ENCODE assay signal across 15 cellular contexts in genomic region chr7:4851459-4852422, GRCh38. TPM values are rescaled to one million over a fixed set of nuclear protein-coding genes. Genes with fewer than 3 reads are reported as not detected.
DNase-seq lines count a peak whose midpoint lies in the region; ATAC-seq and TF ChIP-seq lines count a peak whose summit lies in the region.
"Had no signal": no experiment of that assay in that cellular context is flagged by ENCODE, and none has a peak within 500 bp of the region (broad histone marks: within the 10 kb centered on the region; RNA-seq: fewer than 3 reads in every experiment).

No MANE protein-coding gene starts in this region.

- H3K4me1 Mint-ChIP-seq in activated naive CD4-positive, alpha-beta T cell treated with anti-CD3 and anti-CD28 coated beads, Interleukin-2, amount 10 ng/mL, durations not matched to agents 7 days and 5 days = peaks cover 5% of the 10 kb centered on the region

- TF ChIP-seq CTCF in AG10803 (conservative IDR thresholded peaks at IDR 0.05; ENCODE audit: low read length) (no peak), HCT116 (IDR thresholded peaks at IDR 0.05 in 2 of 3, conservative IDR thresholded peaks at IDR 0.05 in 1 of 3; ENCODE audit: borderline replicate concordance in 1 of 3, insufficient read depth in 1 of 3, low read depth in 2 of 3, low read length in 2 of 3) (no peak), fibroblast of villous mesenchyme (IDR thresholded peaks at IDR 0.05; ENCODE audit: insufficient read depth, low read depth, low read length) (no peak)

- H2AFZ ChIP-seq in HCT116 (ENCODE audit: low read depth, low read length, poor library complexity, severe bottlenecking) = no peak overlapping the region

- TF ChIP-seq POLR2A in HCT116 (IDR thresholded peaks at IDR 0.05; ENCODE audit: borderline replicate concordance, extremely low read depth, insufficient read depth, insufficient read length) = no peak

- H3K36me3 Mint-ChIP-seq in activated naive CD4-positive, alpha-beta T cell treated with anti-CD3 and anti-CD28 coated beads, Interleukin-2, amount 10 ng/mL, durations not matched to agents 7 days and 5 days = no peaks in the 10 kb centered on the region

- no peak overlapping the region for H3K4me3 Mint-ChIP-seq in activated naive CD4-positive, alpha-beta T cell treated with anti-CD3 and anti-CD28 coated beads, Interleukin-2, amount 10 ng/mL, durations not matched to agents 7 days and 5 days
- H3K4me3 Mint-ChIP-seq: T-helper 1 cell treated with Interleukin-12 subunit alpha and Interleukin-12 subunit beta and Interleukin-4 antibody, amounts not matched to agents 30 μg/mL and 1 μg/mL, for 36 hours had no signal

- DNase-seq in AG10803 (ENCODE audit: low read depth) (peak; percentile 9), HCT116 (ENCODE audit: low read depth, low spot score) (peak; percentile 16), SKM-1 (lab: John Stamatoyannopoulos, UW; ENCODE audit: unreplicated experiment) (peak; percentile 42), fibroblast of villous mesenchyme (ENCODE audit: low read depth) (peak; percentile 21), HAP-1 (ENCODE audit: low spot score in 2 of 2) (no peak)
- DNase-seq in activated naive CD4-positive, alpha-beta T cell treated with anti-CD3 and anti-CD28 coated beads, Interleukin-2, amount 10 ng/mL, durations not matched to agents 7 days and 5 days = no peak
- DNase-seq: activated CD8-positive, alpha-beta memory T cell treated with anti-CD3 and anti-CD28 coated beads for 24 hours; amygdala; C1 segment of cervical spinal cord; NCI-H1930; stimulated activated CD8-positive, alpha-beta memory T cell treated with anti-CD3 and anti-CD28 coated beads, Interleukin-4, amount 100 ng/mL, for 48 hours had no signal

- H3K27ac ChIP-seq in HCT116 (ENCODE audit: low read depth, low read length) = peak overlapping the region; percentile 4; the same call in 1 of the 2 replicates

- in situ Hi-C loops in HAP-1 (cut with MboI; ENCODE audit: low sequenced_read_pairs) = no loop called here

- 0 out of 2 replicates have a peak overlapping the region, but pooled peaks have one; percentile 3 for H3K9ac ChIP-seq in HCT116 (ENCODE audit: low read length)

- intact Hi-C loops in HCT116 (cut with micrococcal nuclease) = no loop called here

- H3K27ac Mint-ChIP-seq in activated naive CD4-positive, alpha-beta T cell treated with anti-CD3 and anti-CD28 coated beads, Interleukin-2, amount 10 ng/mL, durations not matched to agents 7 days and 5 days = no peak overlapping the region
- H3K27ac Mint-ChIP-seq: T-helper 1 cell treated with Interleukin-12 subunit alpha and Interleukin-12 subunit beta and Interleukin-4 antibody, amounts not matched to agents 30 μg/mL and 1 μg/mL, for 36 hours had no signal

- H3K4me3 ChIP-seq in AG10803 (ENCODE audit: low read length) (no peak overlapping the region), HCT116 (replicated peaks in 1 of 2; ENCODE audit: low read depth in 1 of 2, low read length in 2 of 2) (no peak overlapping the region; a peak in 1 of 4 replicates), fibroblast of villous mesenchyme (ENCODE audit: low read depth, low read length) (no peak overlapping the region), HAP-1 (no peak overlapping the region)

- H4K20me1 ChIP-seq in HCT116 (ENCODE audit: insufficient read depth) = no peaks in the 10 kb centered on the region

- H3K36me3 ChIP-seq in HCT116 (ENCODE audit: control insufficient read depth in 1 of 2, insufficient read depth in 2 of 2, low read length in 2 of 2) = no peaks in the 10 kb centered on the region
- no peaks in the 10 kb centered on the region for H3K36me3 ChIP-seq in HAP-1 (replicated peaks)

- H3K4me1 ChIP-seq in HCT116 (ENCODE audit: control insufficient read depth in 1 of 2, insufficient read depth in 2 of 2, low read length in 2 of 2) = peaks cover 6 to 19% of the 10 kb centered on the region in 2 experiments; a peak in 3 of 4 replicates
- H3K4me1 ChIP-seq in HAP-1 = peaks cover 9% of the 10 kb centered on the region

- H3K27me3 ChIP-seq in HCT116 (ENCODE audit: insufficient read depth, low read length) = no peaks in the 10 kb centered on the region
- H3K27me3 ChIP-seq in HAP-1 (ENCODE audit: low read depth) = no peaks in the 10 kb centered on the region

- TF ChIP-seq RAD21 in HCT116 (IDR thresholded peaks at IDR 0.05; ENCODE audit: low read depth) = no peak

- no peaks in the 10 kb centered on the region for H3K9me3 Mint-ChIP-seq in activated naive CD4-positive, alpha-beta T cell treated with anti-CD3 and anti-CD28 coated beads, Interleukin-2, amount 10 ng/mL, durations not matched to agents 7 days and 5 days
- H3K9me3 Mint-ChIP-seq: T-helper 1 cell treated with Interleukin-12 subunit alpha and Interleukin-12 subunit beta and Interleukin-4 antibody, amounts not matched to agents 30 μg/mL and 1 μg/mL, for 36 hours had no signal

- CTCF ChIA-PET in HCT116 (lab: Charles Lee) = interaction anchor here (1.1 kb wide), 1 partner anchor 32 kb away, joined by 4 read pairs; the partner anchor contains the start of gene RADIL
- CTCF ChIA-PET in activated naive CD4-positive, alpha-beta T cell treated with anti-CD3 and anti-CD28 coated beads, Interleukin-2, amount 10 ng/mL, durations not matched to agents 7 days and 5 days (lab: Charles Lee) = interaction anchor here (1.1 kb wide), 1 partner anchor 31 kb away, joined by 5 read pairs; the partner anchor contains the start of gene RADIL

- no peaks in the 10 kb centered on the region for H3K9me3 ChIP-seq in HCT116 (ENCODE audit: control insufficient read depth in 1 of 2, insufficient read depth in 1 of 2, low read depth in 1 of 2, low read length in 2 of 2)
- H3K9me3 ChIP-seq in HAP-1 = no peaks in the 10 kb centered on the region

- H3K9me2 ChIP-seq in HCT116 (ENCODE audit: insufficient read depth) = no peaks in the 10 kb centered on the region

- H3K27me3 Mint-ChIP-seq in activated naive CD4-positive, alpha-beta T cell treated with anti-CD3 and anti-CD28 coated beads, Interleukin-2, amount 10 ng/mL, durations not matched to agents 7 days and 5 days = peaks cover 13% of the 10 kb centered on the region

- POLR2A ChIA-PET in HCT116 (lab: Charles Lee) = no interaction called here

- RAD21 ChIA-PET in HCT116 (lab: Charles Lee; ENCODE audit: low non-redundant PET in 1 of 2, low total read pairs in 2 of 2, uncharacterized antibody in 2 of 2, unreplicated experiment in 2 of 2) = no interaction called here

- no TSS peak for BruUV-seq in HCT116 (replicated peaks; lab: Mats Ljungman, UMichigan)

- H3K79me2 ChIP-seq in HCT116 (ENCODE audit: insufficient read depth, low read length) = peaks cover 4% of the 10 kb centered on the region; the same call in 1 of the 2 replicates

- peak overlapping the region; percentile 69 for H3K4me2 ChIP-seq in HCT116 (ENCODE audit: low read length)

- ATAC-seq in HCT116 = peak; percentile 90
- no peak for ATAC-seq in HG02885 (IDR thresholded peaks at IDR 0.05; ENCODE audit: poor library complexity, unreplicated experiment)
- no peak for ATAC-seq in GM18520 (IDR thresholded peaks at IDR 0.05; ENCODE audit: unreplicated experiment)

TF ChIP-seq in HCT116, 20 proteins besides CTCF, POLR2A, EP300 and RAD21:
- peak; percentile 57 for TF ChIP-seq JUND (IDR thresholded peaks at IDR 0.05)
- TF ChIP-seq EGR1 (IDR thresholded peaks at IDR 0.05; ENCODE audit: low read depth) = 0 out of 2 replicates have a peak, but pooled peaks have one; percentile 18
- no peak for TF ChIP-seq TCF7L2 (IDR thresholded peaks at IDR 0.05; ENCODE audit: borderline replicate concordance, extremely low read depth, insufficient read depth, insufficient read length)
- TF ChIP-seq FOSL1 (IDR thresholded peaks at IDR 0.05; ENCODE audit: low read depth) = peak; percentile 46; the same call in 1 of the 2 replicates
- no peak for TF ChIP-seq CEBPB (IDR thresholded peaks at IDR 0.05; ENCODE audit: low read depth)

RNA-seq across cellular contexts. Expression of gene PAPOLB, which starts 10.1 kb away (rescaled TPM):
- total RNA-seq in HCT116 (2021; ENCODE audit: unreplicated experiment) (0.20 TPM), fibroblast of villous mesenchyme (under 0.01 TPM in 1 of 2 replicates, not detected in the other)
- polyA plus RNA-seq in HCT116 (2012) = not detected in 2 replicates
- total RNA-seq: glomerular endothelial cell had no signal

RNA-seq across cellular contexts. Expression of gene RADIL, which starts 31.8 kb away (rescaled TPM):
- total RNA-seq in HCT116 (2021; ENCODE audit: unreplicated experiment) (5.3 TPM), fibroblast of villous mesenchyme (under 0.01 and 0.32 TPM in 2 replicates)
- polyA plus RNA-seq in HCT116 (2012) = 1.2 and 1.3 TPM in 2 replicates

Comparison
In these comparisons a context has a peak if more than half of its experiments do, and no peak if none do; other contexts are left out.
1. DNase-seq: peak in AG10803 (single experiment), HCT116 (single experiment), SKM-1 (single experiment) and fibroblast of villous mesenchyme (single experiment); none in HAP-1 (0 of 2) and activated naive CD4-positive, alpha-beta T cell treated with anti-CD3 and anti-CD28 coated beads, Interleukin-2, amount 10 ng/mL, durations not matched to agents 7 days and 5 days (single experiment).